In the genomic region with DNA sequence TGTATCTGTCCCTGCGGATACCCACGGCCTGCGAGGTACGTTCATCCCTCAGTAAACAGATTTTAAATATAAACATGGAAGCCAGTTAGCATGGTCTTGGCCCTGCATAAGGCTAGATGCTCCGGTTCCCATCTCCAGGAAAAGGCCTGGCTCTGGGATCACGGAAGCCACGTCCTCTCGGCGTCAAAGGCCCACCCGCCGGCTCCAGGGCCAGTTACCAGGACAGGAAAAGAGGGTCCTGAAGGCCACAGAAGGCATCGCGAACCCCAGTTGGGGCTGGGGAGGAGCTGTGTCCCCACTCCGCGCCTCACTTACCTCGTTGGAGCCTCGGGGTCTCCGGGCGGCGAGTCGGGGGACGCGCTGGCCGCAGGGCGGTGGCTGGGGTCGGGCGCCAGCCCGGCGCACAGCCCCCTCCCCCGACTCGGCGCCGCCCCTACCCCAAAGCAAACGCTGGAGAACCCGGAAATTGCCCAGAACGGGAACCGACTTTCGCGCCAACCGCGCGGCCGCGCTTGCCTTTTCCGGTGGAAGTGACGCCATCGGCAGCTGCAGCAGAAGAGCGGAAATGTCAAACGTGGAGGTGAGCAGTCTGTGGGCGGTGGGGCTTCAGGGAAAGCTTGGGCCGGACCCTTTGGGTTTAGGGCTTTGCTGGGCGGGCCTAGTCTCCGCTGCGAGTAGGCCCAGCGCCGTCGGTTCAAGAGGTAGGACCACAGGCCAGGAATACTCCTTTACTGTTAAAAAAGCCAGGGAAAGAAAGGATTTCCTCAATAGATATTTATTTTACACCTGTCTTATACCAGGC, we compare ENCODE assay signal across 8 cellular contexts. TPM values are rescaled to one million over a fixed set of nuclear protein-coding genes. Genes with fewer than 3 reads are reported as not detected.
DNase-seq lines count a peak whose midpoint lies in the region; ATAC-seq and TF ChIP-seq lines count a peak whose summit lies in the region.

Gene TOPBP1, minus strand, starts transcription at position 488 of the 802 bp plus-strand sequence. CDS start 814 bp downstream, outside the sequence.

- peaks cover 8 to 25% of the 10 kb centered on the region in 2 donors for H3K4me1 ChIP-seq in naive thymus-derived CD4-positive, alpha-beta T cell (ENCODE audit: control insufficient read depth in 2 of 2, insufficient read depth in 2 of 2, low read length in 2 of 2)

- peak; percentile 93 for ATAC-seq in activated T-helper 17 cell treated with anti-CD3 and anti-CD28 coated beads, Interleukin-2, amount 50 U/mL, for 72 hours (replicated peaks)
- peak; percentile 90 for ATAC-seq in naive thymus-derived CD4-positive, alpha-beta T cell
- peak; percentile 91 to 95 for ATAC-seq in stimulated activated naive B cell treated with anti-CD40 and anti-IgM and Interleukin-4, amounts not matched to agents 10 μg/mL and 1 μg/mL and 100 μg/mL, for 72 hours (replicated peaks)

- CTCF ChIA-PET in naive thymus-derived CD4-positive, alpha-beta T cell (lab: Charles Lee): interaction anchor here (1.0 kb wide), 1 partner anchor 87 kb away, joined by 3 read pairs; no protein-coding TSS in a partner anchor

- H3K4me1 Mint-ChIP-seq in activated T-helper 17 cell treated with anti-CD3 and anti-CD28 coated beads, Interleukin-2, amount 50 U/mL, for 72 hours: peaks cover 31% of the 10 kb centered on the region
- H3K4me1 Mint-ChIP-seq in naive thymus-derived CD4-positive, alpha-beta T cell: peaks cover 30 to 53% (median 46%) of the 10 kb centered on the region in 7 donors
- peaks cover 25 to 47% of the 10 kb centered on the region in 2 donors for H3K4me1 Mint-ChIP-seq in stimulated activated naive B cell treated with anti-CD40 and anti-IgM and Interleukin-4, amounts not matched to agents 10 μg/mL and 1 μg/mL and 100 μg/mL, for 72 hours

- H3K27me3 Mint-ChIP-seq in activated T-helper 17 cell treated with anti-CD3 and anti-CD28 coated beads, Interleukin-2, amount 50 U/mL, for 72 hours: no peaks in the 10 kb centered on the region
- no peaks in the 10 kb centered on the region for H3K27me3 Mint-ChIP-seq in naive thymus-derived CD4-positive, alpha-beta T cell
- no peaks in the 10 kb centered on the region for H3K27me3 Mint-ChIP-seq in stimulated activated naive B cell treated with anti-CD40 and anti-IgM and Interleukin-4, amounts not matched to agents 10 μg/mL and 1 μg/mL and 100 μg/mL, for 72 hours

- POLR2A ChIA-PET in naive thymus-derived CD4-positive, alpha-beta T cell (lab: Charles Lee): interaction anchor here (0.6 to 2.1 kb wide), 5 partner anchors 25 to 209 kb away, joined by 3 to 17 read pairs (median 3); partner anchors contain the start of gene CDV3

- no peaks in the 10 kb centered on the region for H3K9me3 ChIP-seq in naive thymus-derived CD4-positive, alpha-beta T cell (ENCODE audit: control insufficient read depth in 2 of 3, low read length in 3 of 3)

- H3K36me3 ChIP-seq in naive thymus-derived CD4-positive, alpha-beta T cell (ENCODE audit: control insufficient read depth in 2 of 3, insufficient read depth in 3 of 3, low read length in 3 of 3): peaks cover 0 to 10% (median 6%) of the 10 kb centered on the region in 3 experiments

- no peaks in the 10 kb centered on the region for H3K9me3 Mint-ChIP-seq in activated T-helper 17 cell treated with anti-CD3 and anti-CD28 coated beads, Interleukin-2, amount 50 U/mL, for 72 hours
- no peaks in the 10 kb centered on the region for H3K9me3 Mint-ChIP-seq in naive thymus-derived CD4-positive, alpha-beta T cell
- no peaks in the 10 kb centered on the region for H3K9me3 Mint-ChIP-seq in stimulated activated naive B cell treated with anti-CD40 and anti-IgM and Interleukin-4, amounts not matched to agents 10 μg/mL and 1 μg/mL and 100 μg/mL, for 72 hours

- H3K27ac ChIP-seq in naive thymus-derived CD4-positive, alpha-beta T cell (ENCODE audit: low read depth, low read length): peak within 1 kb of the TSS; percentile 79

- H3K27me3 ChIP-seq in naive thymus-derived CD4-positive, alpha-beta T cell (ENCODE audit: control insufficient read depth in 2 of 2, insufficient read depth in 2 of 2, low read length in 2 of 2): no peaks in the 10 kb centered on the region

- H3K27ac Mint-ChIP-seq in activated T-helper 17 cell treated with anti-CD3 and anti-CD28 coated beads, Interleukin-2, amount 50 U/mL, for 72 hours: peak within 1 kb of the TSS; percentile 99
- H3K27ac Mint-ChIP-seq in naive thymus-derived CD4-positive, alpha-beta T cell: peak within 1 kb of the TSS; percentile 93 to 99 (median 97)
- peak within 1 kb of the TSS; percentile 99 for H3K27ac Mint-ChIP-seq in stimulated activated naive B cell treated with anti-CD40 and anti-IgM and Interleukin-4, amounts not matched to agents 10 μg/mL and 1 μg/mL and 100 μg/mL, for 72 hours

- intact Hi-C loops in naive thymus-derived CD4-positive, alpha-beta T cell (cut with micrococcal nuclease): loop anchor here (1.0 to 10.0 kb wide), 14 partner anchors 88 to 1247 kb away; partner anchors contain the start of genes ANAPC13 (in 2 of the 2), CDV3 (in 2 of the 2), DNAJC13 (in 2 of the 2) and NPHP3 (in 2 of the 2)

- DNase-seq in EL (peak; percentile 72), H4 (ENCODE audit: low spot score) (peak; percentile 85), LNCaP clone FGC (ENCODE audit: low read depth) (peak; percentile 40), RPMI7951 (ENCODE audit: low read depth) (peak; percentile 73), fibroblast of mammary gland (ENCODE audit: low read depth) (peak; percentile 61)
- DNase-seq in naive thymus-derived CD4-positive, alpha-beta T cell: peak; percentile 68 to 88 (median 85)
- DNase-seq in stimulated activated naive B cell treated with anti-CD40 and anti-IgM and Interleukin-4, amounts not matched to agents 10 μg/mL and 1 μg/mL and 100 μg/mL, for 72 hours: peak; percentile 82

- no peak for TF ChIP-seq CTCF in LNCaP clone FGC (IDR thresholded peaks at IDR 0.05; ENCODE audit: control insufficient read depth, extremely low read depth, insufficient read depth)
- no peak for TF ChIP-seq CTCF in fibroblast of mammary gland (conservative IDR thresholded peaks at IDR 0.05; ENCODE audit: control insufficient read depth, insufficient read depth, low read depth, low read length)

- peaks cover 61% of the 10 kb centered on the region for H3K36me3 Mint-ChIP-seq in activated T-helper 17 cell treated with anti-CD3 and anti-CD28 coated beads, Interleukin-2, amount 50 U/mL, for 72 hours (ENCODE audit: low read depth)
- peaks cover 0 to 14% (median 10%) of the 10 kb centered on the region in 5 donors for H3K36me3 Mint-ChIP-seq in naive thymus-derived CD4-positive, alpha-beta T cell
- peaks cover 17 to 21% of the 10 kb centered on the region in 2 donors for H3K36me3 Mint-ChIP-seq in stimulated activated naive B cell treated with anti-CD40 and anti-IgM and Interleukin-4, amounts not matched to agents 10 μg/mL and 1 μg/mL and 100 μg/mL, for 72 hours

- peak within 1 kb of the TSS; percentile 82 for H3K4me3 ChIP-seq in LNCaP clone FGC (ENCODE audit: low read depth, low read length)
- H3K4me3 ChIP-seq in fibroblast of mammary gland (ENCODE audit: control insufficient read depth, low read depth, low read length): peak within 1 kb of the TSS; percentile 90
- H3K4me3 ChIP-seq in naive thymus-derived CD4-positive, alpha-beta T cell (ENCODE audit: low read length): peak within 1 kb of the TSS; percentile 80

- H3K4me3 Mint-ChIP-seq in activated T-helper 17 cell treated with anti-CD3 and anti-CD28 coated beads, Interleukin-2, amount 50 U/mL, for 72 hours: peak within 1 kb of the TSS; percentile 99
- peak within 1 kb of the TSS; percentile 90 to 99 (median 97) for H3K4me3 Mint-ChIP-seq in naive thymus-derived CD4-positive, alpha-beta T cell
- peak within 1 kb of the TSS; percentile 98 for H3K4me3 Mint-ChIP-seq in stimulated activated naive B cell treated with anti-CD40 and anti-IgM and Interleukin-4, amounts not matched to agents 10 μg/mL and 1 μg/mL and 100 μg/mL, for 72 hours

RNA-seq across cellular contexts. Expression of gene TOPBP1, which starts in this region (rescaled TPM):
- 37.7 and 47.0 TPM in 2 replicates for total RNA-seq in H4 (2014; rRNA removed; shearing (Covaris generic))
- total RNA-seq in RPMI7951 (2014; rRNA removed; shearing (Covaris generic)): 57.5 and 66.9 TPM in 2 replicates
- 10 to 100 TPM; 86.0 to 96.7 TPM for total RNA-seq in activated T-helper 17 cell treated with anti-CD3 and anti-CD28 coated beads, Interleukin-2, amount 50 U/mL, for 72 hours
- total RNA-seq in naive thymus-derived CD4-positive, alpha-beta T cell: 10 to 100 TPM; 26.3 to 73.8 (median 37.6) TPM
- 1 to 10 TPM; 5.2 to 9.2 TPM for polyA plus RNA-seq in naive thymus-derived CD4-positive, alpha-beta T cell

Comparison
In these comparisons a context has a peak if more than half of its experiments do, and no peak if none do; other contexts are left out.
1. Peak in every context shown above with its lines: DNase-seq, ATAC-seq, H3K4me3 ChIP-seq and H3K27ac ChIP-seq.